ENCODE assay signal across 8 cellular contexts in the genomic region with DNA sequence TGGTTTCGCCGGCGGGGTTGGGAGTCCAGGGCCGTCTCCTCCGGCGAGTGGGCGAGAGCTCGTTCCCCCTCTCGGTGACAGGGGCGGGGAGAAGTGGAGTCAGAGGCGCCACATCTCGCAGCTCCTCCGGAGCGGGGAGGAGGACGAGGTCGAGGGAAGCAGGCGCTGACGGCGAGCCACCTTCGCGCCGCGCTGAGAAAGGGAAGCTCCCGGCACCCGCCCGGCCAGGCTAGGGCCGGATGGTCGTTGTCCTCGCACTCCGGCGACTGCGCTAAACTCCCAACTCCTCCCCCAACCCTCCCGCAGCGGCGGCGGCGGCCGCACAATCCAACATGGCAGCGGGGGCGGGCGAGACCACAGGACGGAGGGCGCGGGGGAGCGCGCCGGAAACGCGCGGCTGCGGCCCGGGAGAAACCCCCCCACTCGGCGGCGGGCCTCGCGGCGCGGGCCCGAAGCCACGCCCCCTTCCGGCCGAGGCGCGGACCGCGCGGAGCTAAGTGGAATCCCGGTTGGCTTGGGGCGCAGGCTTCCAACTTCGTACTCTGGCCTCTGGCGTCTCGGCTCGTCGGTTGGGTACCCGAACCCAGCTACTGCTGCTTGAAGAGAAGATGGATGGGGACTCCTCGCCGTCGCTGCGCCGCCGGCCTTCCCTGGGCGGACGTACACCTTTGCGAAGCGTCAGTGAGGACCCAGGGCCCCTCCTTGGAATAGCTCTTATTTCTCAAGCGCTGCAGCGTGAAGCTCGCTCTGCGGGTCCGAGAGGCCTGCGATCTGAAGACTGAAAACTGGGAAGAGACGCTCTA. TPM values are rescaled to one million over a fixed set of nuclear protein-coding genes. Genes with fewer than 3 reads are reported as not detected.
DNase-seq lines count a peak whose midpoint lies in the region; ATAC-seq and TF ChIP-seq lines count a peak whose summit lies in the region.

WASL (minus strand) TSS at position 270 of the 803 bp plus-strand sequence; CDS start at position 1, 269 bp downstream.

- TF ChIP-seq CTCF in C4-2B (conservative IDR thresholded peaks at IDR 0.05) (no peak), dorsolateral prefrontal cortex (IDR thresholded peaks at IDR 0.05 in 54 of 56, conservative IDR thresholded peaks at IDR 0.05 in 2 of 56; ENCODE audit: low read depth in 1 of 56, partially characterized antibody in 56 of 56) (peak in 51 of 56 donors; percentile 15 to 86 (median 54)), right lobe of liver (IDR thresholded peaks at IDR 0.05) (no peak)

- peaks cover 6% of the 10 kb centered on the region for H3K36me3 Mint-ChIP-seq in activated CD4-positive, alpha-beta memory T cell treated with anti-CD3 and anti-CD28 coated beads for 36 hours

- H3K27me3 ChIP-seq in dorsolateral prefrontal cortex (no peaks in the 10 kb centered on the region), right lobe of liver (no peaks in the 10 kb centered on the region)

- H3K27me3 Mint-ChIP-seq in activated CD4-positive, alpha-beta memory T cell treated with anti-CD3 and anti-CD28 coated beads for 36 hours: no peaks in the 10 kb centered on the region

- ATAC-seq in GM19351 (IDR thresholded peaks at IDR 0.05; ENCODE audit: unreplicated experiment): peak; percentile 64
- ATAC-seq in HG03520 (IDR thresholded peaks at IDR 0.05; ENCODE audit: unreplicated experiment): peak; percentile 69
- peak; percentile 87 to 95 (median 92) for ATAC-seq in right lobe of liver

- H3K4me3 ChIP-seq in dorsolateral prefrontal cortex (peak within 1 kb of the TSS; percentile 64 to 98 (median 89)), right lobe of liver (peak within 1 kb of the TSS; percentile 71 to 86 (median 80))

- no peaks in the 10 kb centered on the region for H3K36me3 ChIP-seq in right lobe of liver

- peak; percentile 98 for TF ChIP-seq POLR2A in right lobe of liver (IDR thresholded peaks at IDR 0.05)

- CTCF ChIA-PET in activated CD4-positive, alpha-beta memory T cell treated with anti-CD3 and anti-CD28 coated beads for 36 hours (lab: Charles Lee): interaction anchor here (0.8 to 2.5 kb wide), 10 partner anchors 9 to 255 kb away, joined by 3 to 19 read pairs (median 4); no protein-coding TSS in a partner anchor

- H3K9me3 Mint-ChIP-seq in activated CD4-positive, alpha-beta memory T cell treated with anti-CD3 and anti-CD28 coated beads for 36 hours: no peaks in the 10 kb centered on the region

- intact Hi-C loops in activated CD4-positive, alpha-beta memory T cell treated with anti-CD3 and anti-CD28 coated beads for 36 hours (cut with micrococcal nuclease): loop anchor here (1.0 to 2.0 kb wide), 5 partner anchors 8 to 215 kb away; partner anchors contain the start of genes IQUB and NDUFA5
- intact Hi-C loops in dorsolateral prefrontal cortex (cut with DNase I): loop anchor here in 1 of 2 donors (2.0 to 5.0 kb wide), 2 partner anchors 66 to 192 kb away; partner anchors contain the start of gene NDUFA5
- intact Hi-C loops in right lobe of liver (cut with DNase I): no loop called here

- H3K4me1 Mint-ChIP-seq in activated CD4-positive, alpha-beta memory T cell treated with anti-CD3 and anti-CD28 coated beads for 36 hours (ENCODE audit: low read depth): peaks cover 53% of the 10 kb centered on the region

- H3K27ac ChIP-seq in C4-2B (peak within 1 kb of the TSS; percentile 98), dorsolateral prefrontal cortex (peak within 1 kb of the TSS; percentile 61 to 99 (median 95)), right lobe of liver (peak within 1 kb of the TSS; percentile 95 to 96 (median 96))

- WGBS in right lobe of liver (ENCODE audit: insufficient coverage, low coverage, low lambda C conversion rate, missing lambda C conversion rate): 0% methylated on average over 3 of the region's 93 CpGs

- POLR2A ChIA-PET in activated CD4-positive, alpha-beta memory T cell treated with anti-CD3 and anti-CD28 coated beads for 36 hours (lab: Charles Lee): interaction anchor here (0.5 to 1.4 kb wide), 6 partner anchors 37 to 216 kb away, joined by 3 to 4 read pairs (median 3); partner anchors contain the start of gene IQUB

- peak within 1 kb of the TSS; percentile 95 for H3K27ac Mint-ChIP-seq in activated CD4-positive, alpha-beta memory T cell treated with anti-CD3 and anti-CD28 coated beads for 36 hours

- DNase-seq in NCI-H526 treated with DMSO at 0.1 percent for 48 hours (lab: John Stamatoyannopoulos, UW) (peak; percentile 93), dorsolateral prefrontal cortex (peak; percentile 80 to 94 (median 88)), right lobe of liver (peak; percentile 94)
- peak; percentile 92 for DNase-seq in activated CD4-positive, alpha-beta memory T cell treated with anti-CD3 and anti-CD28 coated beads for 36 hours
- peak; percentile 86 for DNase-seq in stimulated activated CD4-positive, alpha-beta T cell treated with anti-CD3 and anti-CD28 coated beads, Interleukin-4, amount 100 ng/mL, for 24 hours

- peak within 1 kb of the TSS; percentile 95 for H3K4me3 Mint-ChIP-seq in activated CD4-positive, alpha-beta memory T cell treated with anti-CD3 and anti-CD28 coated beads for 36 hours

- H3K4me1 ChIP-seq in right lobe of liver: peaks cover 0 to 48% (median 6%) of the 10 kb centered on the region in 4 donors

- no peaks in the 10 kb centered on the region for H3K9me3 ChIP-seq in right lobe of liver

RNA-seq across cellular contexts. Expression of gene WASL, which starts in this region (rescaled TPM):
- total RNA-seq in activated CD4-positive, alpha-beta memory T cell treated with anti-CD3 and anti-CD28 coated beads for 36 hours: 1 to 10 TPM; 5.1 to 5.9 TPM
- total RNA-seq in dorsolateral prefrontal cortex (10 to 100 TPM; 41.1 to 88.3 (median 68.7) TPM), right lobe of liver (10 to 100 TPM; 20.6 to 26.7 (median 24.8) TPM)

Comparison
In these comparisons a context has a peak if more than half of its experiments do, and no peak if none do; other contexts are left out.
1. Peak in every context shown above with its lines: DNase-seq, ATAC-seq, H3K4me3 ChIP-seq and H3K27ac ChIP-seq.
2. CTCF ChIP-seq: peak in dorsolateral prefrontal cortex (51 of 56); none in C4-2B (single experiment) and right lobe of liver (0 of 4).